Comparison of ENCODE assay signal across 1 cellular context in genomic region chr7:127158659-127159058, GRCh38.
TF ChIP-seq lines count a peak whose summit lies in the region.

No MANE protein-coding gene starts in this region.

TF ChIP-seq in H1, 55 proteins besides CTCF, POLR2A, EP300 and RAD21 (continued from another document):
- TF ChIP-seq, protein P1, sequence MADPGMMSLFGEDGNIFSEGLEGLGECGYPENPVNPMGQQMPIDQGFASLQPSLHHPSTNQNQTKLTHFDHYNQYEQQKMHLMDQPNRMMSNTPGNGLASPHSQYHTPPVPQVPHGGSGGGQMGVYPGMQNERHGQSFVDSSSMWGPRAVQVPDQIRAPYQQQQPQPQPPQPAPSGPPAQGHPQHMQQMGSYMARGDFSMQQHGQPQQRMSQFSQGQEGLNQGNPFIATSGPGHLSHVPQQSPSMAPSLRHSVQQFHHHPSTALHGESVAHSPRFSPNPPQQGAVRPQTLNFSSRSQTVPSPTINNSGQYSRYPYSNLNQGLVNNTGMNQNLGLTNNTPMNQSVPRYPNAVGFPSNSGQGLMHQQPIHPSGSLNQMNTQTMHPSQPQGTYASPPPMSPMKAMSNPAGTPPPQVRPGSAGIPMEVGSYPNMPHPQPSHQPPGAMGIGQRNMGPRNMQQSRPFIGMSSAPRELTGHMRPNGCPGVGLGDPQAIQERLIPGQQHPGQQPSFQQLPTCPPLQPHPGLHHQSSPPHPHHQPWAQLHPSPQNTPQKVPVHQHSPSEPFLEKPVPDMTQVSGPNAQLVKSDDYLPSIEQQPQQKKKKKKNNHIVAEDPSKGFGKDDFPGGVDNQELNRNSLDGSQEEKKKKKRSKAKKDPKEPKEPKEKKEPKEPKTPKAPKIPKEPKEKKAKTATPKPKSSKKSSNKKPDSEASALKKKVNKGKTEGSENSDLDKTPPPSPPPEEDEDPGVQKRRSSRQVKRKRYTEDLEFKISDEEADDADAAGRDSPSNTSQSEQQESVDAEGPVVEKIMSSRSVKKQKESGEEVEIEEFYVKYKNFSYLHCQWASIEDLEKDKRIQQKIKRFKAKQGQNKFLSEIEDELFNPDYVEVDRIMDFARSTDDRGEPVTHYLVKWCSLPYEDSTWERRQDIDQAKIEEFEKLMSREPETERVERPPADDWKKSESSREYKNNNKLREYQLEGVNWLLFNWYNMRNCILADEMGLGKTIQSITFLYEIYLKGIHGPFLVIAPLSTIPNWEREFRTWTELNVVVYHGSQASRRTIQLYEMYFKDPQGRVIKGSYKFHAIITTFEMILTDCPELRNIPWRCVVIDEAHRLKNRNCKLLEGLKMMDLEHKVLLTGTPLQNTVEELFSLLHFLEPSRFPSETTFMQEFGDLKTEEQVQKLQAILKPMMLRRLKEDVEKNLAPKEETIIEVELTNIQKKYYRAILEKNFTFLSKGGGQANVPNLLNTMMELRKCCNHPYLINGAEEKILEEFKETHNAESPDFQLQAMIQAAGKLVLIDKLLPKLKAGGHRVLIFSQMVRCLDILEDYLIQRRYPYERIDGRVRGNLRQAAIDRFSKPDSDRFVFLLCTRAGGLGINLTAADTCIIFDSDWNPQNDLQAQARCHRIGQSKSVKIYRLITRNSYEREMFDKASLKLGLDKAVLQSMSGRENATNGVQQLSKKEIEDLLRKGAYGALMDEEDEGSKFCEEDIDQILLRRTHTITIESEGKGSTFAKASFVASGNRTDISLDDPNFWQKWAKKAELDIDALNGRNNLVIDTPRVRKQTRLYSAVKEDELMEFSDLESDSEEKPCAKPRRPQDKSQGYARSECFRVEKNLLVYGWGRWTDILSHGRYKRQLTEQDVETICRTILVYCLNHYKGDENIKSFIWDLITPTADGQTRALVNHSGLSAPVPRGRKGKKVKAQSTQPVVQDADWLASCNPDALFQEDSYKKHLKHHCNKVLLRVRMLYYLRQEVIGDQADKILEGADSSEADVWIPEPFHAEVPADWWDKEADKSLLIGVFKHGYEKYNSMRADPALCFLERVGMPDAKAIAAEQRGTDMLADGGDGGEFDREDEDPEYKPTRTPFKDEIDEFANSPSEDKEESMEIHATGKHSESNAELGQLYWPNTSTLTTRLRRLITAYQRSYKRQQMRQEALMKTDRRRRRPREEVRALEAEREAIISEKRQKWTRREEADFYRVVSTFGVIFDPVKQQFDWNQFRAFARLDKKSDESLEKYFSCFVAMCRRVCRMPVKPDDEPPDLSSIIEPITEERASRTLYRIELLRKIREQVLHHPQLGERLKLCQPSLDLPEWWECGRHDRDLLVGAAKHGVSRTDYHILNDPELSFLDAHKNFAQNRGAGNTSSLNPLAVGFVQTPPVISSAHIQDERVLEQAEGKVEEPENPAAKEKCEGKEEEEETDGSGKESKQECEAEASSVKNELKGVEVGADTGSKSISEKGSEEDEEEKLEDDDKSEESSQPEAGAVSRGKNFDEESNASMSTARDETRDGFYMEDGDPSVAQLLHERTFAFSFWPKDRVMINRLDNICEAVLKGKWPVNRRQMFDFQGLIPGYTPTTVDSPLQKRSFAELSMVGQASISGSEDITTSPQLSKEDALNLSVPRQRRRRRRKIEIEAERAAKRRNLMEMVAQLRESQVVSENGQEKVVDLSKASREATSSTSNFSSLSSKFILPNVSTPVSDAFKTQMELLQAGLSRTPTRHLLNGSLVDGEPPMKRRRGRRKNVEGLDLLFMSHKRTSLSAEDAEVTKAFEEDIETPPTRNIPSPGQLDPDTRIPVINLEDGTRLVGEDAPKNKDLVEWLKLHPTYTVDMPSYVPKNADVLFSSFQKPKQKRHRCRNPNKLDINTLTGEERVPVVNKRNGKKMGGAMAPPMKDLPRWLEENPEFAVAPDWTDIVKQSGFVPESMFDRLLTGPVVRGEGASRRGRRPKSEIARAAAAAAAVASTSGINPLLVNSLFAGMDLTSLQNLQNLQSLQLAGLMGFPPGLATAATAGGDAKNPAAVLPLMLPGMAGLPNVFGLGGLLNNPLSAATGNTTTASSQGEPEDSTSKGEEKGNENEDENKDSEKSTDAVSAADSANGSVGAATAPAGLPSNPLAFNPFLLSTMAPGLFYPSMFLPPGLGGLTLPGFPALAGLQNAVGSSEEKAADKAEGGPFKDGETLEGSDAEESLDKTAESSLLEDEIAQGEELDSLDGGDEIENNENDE (IDR thresholded peaks at IDR 0.05; ENCODE audit: insufficient replicate concordance, low read length) = no peak
- no peak for TF ChIP-seq PHF8 (conservative IDR thresholded peaks at IDR 0.05; ENCODE audit: low read depth, low read length)
- TF ChIP-seq RFX5 (IDR thresholded peaks at IDR 0.05; ENCODE audit: borderline replicate concordance, low read depth, low read length) = no peak
- no peak for TF ChIP-seq SUZ12 (IDR thresholded peaks at IDR 0.05; ENCODE audit: low read length)
- no peak for TF ChIP-seq GTF2F1 (IDR thresholded peaks at IDR 0.05; ENCODE audit: borderline replicate concordance, low read depth, low read length)
- TF ChIP-seq CHD1 (IDR thresholded peaks at IDR 0.05; ENCODE audit: low read depth, low read length) = no peak
- TF ChIP-seq SP1 (IDR thresholded peaks at IDR 0.05; ENCODE audit: low read depth, low read length) = no peak
- no peak for TF ChIP-seq MAFK (IDR thresholded peaks at IDR 0.05; ENCODE audit: low read depth, low read length)
- TF ChIP-seq JUND (IDR thresholded peaks at IDR 0.05; ENCODE audit: low read length) = no peak
TF ChIP-seq in H1: peak in this region for 0.
